In the genomic region with DNA sequence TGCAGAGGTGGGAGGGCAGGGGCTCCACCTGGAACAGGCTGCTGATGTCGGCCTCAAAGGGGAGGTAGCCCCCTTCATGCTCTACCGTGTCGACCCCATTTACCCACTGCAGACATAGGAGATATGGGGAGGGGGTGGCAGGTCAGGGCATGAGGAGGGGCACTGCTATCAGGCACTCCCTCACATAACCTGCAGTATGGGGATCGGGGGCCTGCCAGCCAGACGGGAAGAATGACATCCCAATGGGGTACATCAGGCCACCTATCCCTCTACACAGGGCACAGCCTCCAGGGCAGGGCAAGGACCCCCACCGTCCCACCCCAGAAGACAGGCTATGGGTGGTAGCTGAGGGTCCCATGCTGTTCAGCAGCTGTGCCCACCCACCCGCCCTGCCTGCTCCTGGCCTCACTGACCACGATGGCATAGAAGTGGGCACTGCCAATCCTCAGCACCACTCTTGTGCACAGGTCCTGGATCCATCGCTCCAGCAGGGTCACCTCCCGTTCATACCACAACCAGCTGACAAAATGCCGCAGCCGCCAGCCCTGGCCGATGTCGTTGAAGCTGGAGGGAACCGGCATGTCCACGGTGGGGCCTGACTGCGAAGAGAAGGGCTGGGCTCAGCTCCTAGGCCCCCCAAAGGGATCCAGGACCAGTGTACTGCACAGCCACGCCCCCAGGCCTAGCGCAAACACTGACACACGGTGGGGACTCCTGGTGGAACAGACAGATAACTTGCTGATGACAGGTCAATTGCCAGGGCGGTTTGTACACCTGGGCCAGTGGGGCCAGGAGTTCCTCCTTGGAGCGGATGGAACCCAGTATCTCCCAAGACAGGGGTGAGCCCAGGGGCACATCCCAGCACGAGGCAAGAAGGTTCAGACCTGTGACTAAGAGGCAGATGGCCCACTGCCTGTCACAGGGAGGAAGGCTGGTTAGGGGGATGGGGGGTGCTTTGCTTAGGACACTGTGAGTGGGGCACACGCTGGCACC, we compare ENCODE assay signal across 1 cellular context.
TF ChIP-seq lines count a peak whose summit lies in the region.

No MANE protein-coding gene starts in this region.

TF ChIP-seq in H1, 55 proteins besides CTCF, POLR2A, EP300 and RAD21:
- TF ChIP-seq YY1 (IDR thresholded peaks at IDR 0.05; ENCODE audit: low read depth, low read length): no peak
- no peak for TF ChIP-seq RXRA (IDR thresholded peaks at IDR 0.05; ENCODE audit: insufficient read depth, low read depth, low read length)
- TF ChIP-seq FOSL1 (IDR thresholded peaks at IDR 0.05; ENCODE audit: insufficient read depth, low read depth, low read length): no peak
- TF ChIP-seq, protein P1, sequence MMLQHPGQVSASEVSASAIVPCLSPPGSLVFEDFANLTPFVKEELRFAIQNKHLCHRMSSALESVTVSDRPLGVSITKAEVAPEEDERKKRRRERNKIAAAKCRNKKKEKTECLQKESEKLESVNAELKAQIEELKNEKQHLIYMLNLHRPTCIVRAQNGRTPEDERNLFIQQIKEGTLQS (IDR thresholded peaks at IDR 0.05; ENCODE audit: insufficient read depth, low read depth, low read length): no peak
- TF ChIP-seq TCF12 (IDR thresholded peaks at IDR 0.05; ENCODE audit: low read depth, low read length): no peak
- no peak for TF ChIP-seq SP1 (IDR thresholded peaks at IDR 0.05; ENCODE audit: low read depth, low read length)
- no peak for TF ChIP-seq TEAD4 (IDR thresholded peaks at IDR 0.05; ENCODE audit: low read depth, low read length)
- TF ChIP-seq NRF1 (IDR thresholded peaks at IDR 0.05; ENCODE audit: low read depth, low read length): no peak
